31 cellular contexts compared by ENCODE assay signal in genomic region chr3:183270344-183270743, GRCh38.
"Had no signal": no experiment of that assay in that cellular context is flagged by ENCODE, and none has a peak within 500 bp of the region (broad histone marks: within the 10 kb centered on the region; RNA-seq: fewer than 3 reads in every experiment).

No MANE protein-coding gene starts in this region.

- H3K4me1 ChIP-seq: gastroesophageal sphincter had no signal

- H3K9me3 ChIP-seq: esophagus squamous epithelium, gastroesophageal sphincter, heart right ventricle had no signal

- H3K27ac ChIP-seq: brain microvascular endothelial cell, coronary artery, dorsolateral prefrontal cortex, gastroesophageal sphincter, heart right ventricle, VCaP had no signal

- ATAC-seq: activated CD8-positive, alpha-beta T cell treated with anti-CD3 and anti-CD28 coated beads for 36 hours; activated T-cell treated with anti-CD3 and anti-CD28 coated beads, Interleukin-2, amount 50 U/mL, for 4 hours; activated T-helper 17 cell treated with anti-CD3 and anti-CD28 coated beads, Interleukin-2, amount 50 U/mL, for 72 hours; gastroesophageal sphincter; heart right ventricle; T-helper 17 cell; WTC11 had no signal

- FAIRE-seq: astrocyte, bronchial epithelial cell had no signal

- H3K4me3 ChIP-seq: coronary artery, dorsolateral prefrontal cortex, esophagus squamous epithelium, gastroesophageal sphincter, heart right ventricle had no signal

- H3K27me3 ChIP-seq: brain microvascular endothelial cell, dorsolateral prefrontal cortex, esophagus squamous epithelium, gastroesophageal sphincter, heart right ventricle had no signal

- DNase-seq: activated CD4-positive, alpha-beta T cell treated with anti-CD3 and anti-CD28 coated beads for 1 hour; activated CD4-positive, alpha-beta T cell treated with anti-CD3 and anti-CD28 coated beads for 4 hours; activated CD4-positive, alpha-beta T cell treated with anti-CD3 and anti-CD28 coated beads, Interleukin-2, amount 50 U/mL, for 1 hour; activated CD4-positive, alpha-beta T cell treated with anti-CD3 and anti-CD28 coated beads, Interleukin-2, amount 50 U/mL, for 48 hours; activated CD8-positive, alpha-beta memory T cell treated with anti-CD3 and anti-CD28 coated beads for 24 hours; activated CD8-positive, alpha-beta T cell treated with anti-CD3 and anti-CD28 coated beads for 36 hours; activated effector memory CD4-positive, alpha-beta T cell treated with Interleukin-2 at 50 U/mL for 16 hours; activated gamma-delta T cell treated with Interleukin-2 at 50 U/mL for 16 hours; activated naive CD4-positive, alpha-beta T cell treated with anti-CD3 and anti-CD28 coated beads, Interleukin-2, amount 50 U/mL, for 16 hours; activated naive CD4-positive, alpha-beta T cell treated with Interleukin-2 at 50 U/mL for 16 hours; activated T-cell treated with anti-CD3 and anti-CD28 coated beads, Interleukin-2, amount 50 U/mL, for 4 hours; amniotic stem cell; anterior cingulate cortex; brain microvascular endothelial cell; dorsolateral prefrontal cortex; effector memory CD4-positive, alpha-beta T cell; endodermal cell; erythroblast; esophagus squamous epithelium; foreskin melanocyte; heart right ventricle; T-helper 1 cell; T-helper 17 cell; T1000 had no signal
